Comparison of ENCODE assay signal across 8 cellular contexts in the genomic region with DNA sequence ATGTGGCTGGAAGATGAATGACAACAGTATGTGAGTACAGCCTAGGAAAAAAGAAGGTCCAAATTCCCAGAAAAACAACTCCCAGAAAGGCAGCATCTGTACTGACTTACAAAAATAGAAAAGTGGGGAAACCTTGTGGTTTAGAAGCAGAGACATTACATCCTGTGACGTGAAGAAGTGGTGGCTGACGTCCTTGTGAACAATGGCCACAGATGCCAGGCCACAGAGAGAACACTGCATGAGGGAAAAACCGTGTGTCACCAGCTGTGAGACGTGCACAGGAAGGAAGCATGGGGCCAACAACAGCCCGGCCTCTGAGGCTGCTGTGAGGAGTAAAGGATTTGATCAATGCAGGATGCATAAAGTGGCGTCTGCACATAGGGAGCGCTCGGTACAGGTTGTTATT.
DNase-seq lines count a peak whose midpoint lies in the region; ATAC-seq and TF ChIP-seq lines count a peak whose summit lies in the region.

No MANE protein-coding gene starts in this region.

- no peak overlapping the region for H3K27ac ChIP-seq in neural progenitor cell
- H3K27ac ChIP-seq in RWPE1, result no peak overlapping the region

- peak overlapping the region; percentile 80 for H3K27ac Mint-ChIP-seq in activated naive CD8-positive, alpha-beta T cell treated with anti-CD3 and anti-CD28 coated beads for 36 hours
- peak overlapping the region; percentile 87 for H3K27ac Mint-ChIP-seq in neural progenitor cell

- CTCF ChIA-PET in RWPE1 (lab: Yijun Ruan, JAX), result interaction anchor here (0.6 kb wide), 1 partner anchor 379 kb away, joined by 7 read pairs; no protein-coding TSS in a partner anchor

- peaks cover 6% of the 10 kb centered on the region for H3K9me3 Mint-ChIP-seq in activated naive CD8-positive, alpha-beta T cell treated with anti-CD3 and anti-CD28 coated beads for 36 hours
- peaks cover 9% of the 10 kb centered on the region for H3K9me3 Mint-ChIP-seq in neural progenitor cell

- H4K20me1 ChIP-seq in neural progenitor cell (ENCODE audit: low read depth), result no peaks in the 10 kb centered on the region

- H3K9me3 ChIP-seq in neural progenitor cell (ENCODE audit: low read depth), result no peaks in the 10 kb centered on the region

- H3K79me2 ChIP-seq in neural progenitor cell (ENCODE audit: low read depth), result no peaks in the 10 kb centered on the region

- no peaks in the 10 kb centered on the region for H3K27me3 ChIP-seq in neural progenitor cell

- H3K4me1 ChIP-seq in neural progenitor cell, result peaks cover 7% of the 10 kb centered on the region

- ATAC-seq in GM19351 (IDR thresholded peaks at IDR 0.05; ENCODE audit: unreplicated experiment) (peak; percentile 58), HG02763 (IDR thresholded peaks at IDR 0.05; ENCODE audit: unreplicated experiment) (no peak)

- no peak overlapping the region for H3K9ac ChIP-seq in neural progenitor cell

- no peaks in the 10 kb centered on the region for H3F3A ChIP-seq in neural progenitor cell (ENCODE audit: low read depth)

- H3K4me1 Mint-ChIP-seq in activated naive CD8-positive, alpha-beta T cell treated with anti-CD3 and anti-CD28 coated beads for 36 hours, result peaks cover 48% of the 10 kb centered on the region
- peaks cover 31% of the 10 kb centered on the region for H3K4me1 Mint-ChIP-seq in neural progenitor cell

- no peaks in the 10 kb centered on the region for H3K36me3 ChIP-seq in neural progenitor cell

- POLR2A ChIA-PET in RWPE1 (lab: Yijun Ruan, JAX; ENCODE audit: low non-redundant PET), result no interaction called here

- H3K4me3 ChIP-seq in neural progenitor cell, result no peak overlapping the region

- no peaks in the 10 kb centered on the region for H3K27me3 Mint-ChIP-seq in activated naive CD8-positive, alpha-beta T cell treated with anti-CD3 and anti-CD28 coated beads for 36 hours
- peaks cover 5% of the 10 kb centered on the region for H3K27me3 Mint-ChIP-seq in neural progenitor cell (ENCODE audit: insufficient read depth, low read depth)

- H2AFZ ChIP-seq in neural progenitor cell (replicated peaks), result peak overlapping the region; percentile 14

- TF ChIP-seq CTCF in neural progenitor cell (IDR thresholded peaks at IDR 0.05), result no peak
- no peak for TF ChIP-seq CTCF in RWPE1 (conservative IDR thresholded peaks at IDR 0.05; ENCODE audit: low read depth)

- peaks cover 6% of the 10 kb centered on the region for H3K36me3 Mint-ChIP-seq in activated naive CD8-positive, alpha-beta T cell treated with anti-CD3 and anti-CD28 coated beads for 36 hours
- peaks cover 5% of the 10 kb centered on the region for H3K36me3 Mint-ChIP-seq in neural progenitor cell

- peak; percentile 14 for DNase-seq in NCI-H69 (lab: John Stamatoyannopoulos, UW)
- peak; percentile 74 for DNase-seq in activated naive CD8-positive, alpha-beta T cell treated with anti-CD3 and anti-CD28 coated beads for 36 hours
- DNase-seq in neural progenitor cell (ENCODE audit: low spot score), result no peak
- no peak for DNase-seq in NCI-H1105 (lab: John Stamatoyannopoulos, UW)
- DNase-seq in RWPE1 (ENCODE audit: low spot score), result no peak
- no peak for DNase-seq in NCI-H2029 treated with DMSO at 0.1 percent for 48 hours (lab: John Stamatoyannopoulos, UW)

- no peak overlapping the region for H3K4me2 ChIP-seq in neural progenitor cell

- H3K4me3 Mint-ChIP-seq in activated naive CD8-positive, alpha-beta T cell treated with anti-CD3 and anti-CD28 coated beads for 36 hours, result peak overlapping the region; percentile 70
- no peak overlapping the region for H3K4me3 Mint-ChIP-seq in neural progenitor cell

Comparison
In these comparisons a context has a peak if more than half of its experiments do, and no peak if none do; other contexts are left out.
1. DNase-seq: peak in NCI-H69 (single experiment) and activated naive CD8-positive, alpha-beta T cell treated with anti-CD3 and anti-CD28 coated beads for 36 hours (single experiment); none in neural progenitor cell (single experiment), NCI-H1105 (single experiment), RWPE1 (single experiment) and NCI-H2029 treated with DMSO at 0.1 percent for 48 hours (single experiment).